In the genomic region with DNA sequence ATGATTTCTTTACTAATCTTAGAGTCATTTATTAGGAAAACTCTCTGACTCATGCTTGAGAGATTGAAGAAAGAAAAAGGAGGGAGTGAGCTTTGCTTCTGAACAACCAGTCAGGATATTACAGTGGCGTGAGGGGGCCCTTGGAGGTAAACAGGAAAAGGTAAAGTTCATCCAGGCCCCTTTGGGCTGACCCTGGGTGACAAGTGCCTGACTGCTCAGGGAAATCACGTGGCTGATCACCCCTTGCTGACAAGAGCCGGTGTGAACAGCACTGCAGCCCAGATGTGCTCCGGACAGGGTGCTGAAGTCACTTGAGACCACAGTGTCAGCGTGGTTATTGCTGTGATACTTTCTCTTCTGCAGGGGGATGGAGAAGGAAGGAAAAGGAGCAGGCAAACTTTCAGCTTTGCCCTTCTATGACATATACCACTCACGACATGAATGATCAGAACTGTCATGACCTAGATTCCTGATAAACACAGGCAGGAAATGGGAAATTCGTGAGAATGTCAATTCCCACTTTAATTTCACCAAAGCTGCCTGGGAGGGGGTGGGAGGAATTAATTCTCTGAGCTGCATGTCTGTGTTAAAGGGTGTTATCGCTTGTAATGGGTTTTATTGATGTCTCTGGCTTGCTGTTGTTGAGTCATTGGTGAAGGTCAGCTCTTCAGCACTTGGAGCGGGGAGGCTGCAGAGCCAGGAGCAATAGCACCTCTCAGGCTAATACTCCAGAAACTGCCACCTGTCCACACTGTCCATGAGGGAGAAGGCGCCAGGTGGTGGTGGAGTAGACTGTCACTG, we compare ENCODE assay signal across 1 cellular context.
TF ChIP-seq lines count a peak whose summit lies in the region.

No MANE protein-coding gene starts in this region.

TF ChIP-seq in HepG2, 621 proteins besides CTCF, POLR2A, EP300 and RAD21 (continued from another document and continues in another):
- TF ChIP-seq, protein P1, sequence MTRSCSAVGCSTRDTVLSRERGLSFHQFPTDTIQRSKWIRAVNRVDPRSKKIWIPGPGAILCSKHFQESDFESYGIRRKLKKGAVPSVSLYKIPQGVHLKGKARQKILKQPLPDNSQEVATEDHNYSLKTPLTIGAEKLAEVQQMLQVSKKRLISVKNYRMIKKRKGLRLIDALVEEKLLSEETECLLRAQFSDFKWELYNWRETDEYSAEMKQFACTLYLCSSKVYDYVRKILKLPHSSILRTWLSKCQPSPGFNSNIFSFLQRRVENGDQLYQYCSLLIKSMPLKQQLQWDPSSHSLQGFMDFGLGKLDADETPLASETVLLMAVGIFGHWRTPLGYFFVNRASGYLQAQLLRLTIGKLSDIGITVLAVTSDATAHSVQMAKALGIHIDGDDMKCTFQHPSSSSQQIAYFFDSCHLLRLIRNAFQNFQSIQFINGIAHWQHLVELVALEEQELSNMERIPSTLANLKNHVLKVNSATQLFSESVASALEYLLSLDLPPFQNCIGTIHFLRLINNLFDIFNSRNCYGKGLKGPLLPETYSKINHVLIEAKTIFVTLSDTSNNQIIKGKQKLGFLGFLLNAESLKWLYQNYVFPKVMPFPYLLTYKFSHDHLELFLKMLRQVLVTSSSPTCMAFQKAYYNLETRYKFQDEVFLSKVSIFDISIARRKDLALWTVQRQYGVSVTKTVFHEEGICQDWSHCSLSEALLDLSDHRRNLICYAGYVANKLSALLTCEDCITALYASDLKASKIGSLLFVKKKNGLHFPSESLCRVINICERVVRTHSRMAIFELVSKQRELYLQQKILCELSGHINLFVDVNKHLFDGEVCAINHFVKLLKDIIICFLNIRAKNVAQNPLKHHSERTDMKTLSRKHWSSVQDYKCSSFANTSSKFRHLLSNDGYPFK (CRISPR knock-in tag; IDR thresholded peaks at IDR 0.05; ENCODE audit: borderline replicate concordance), result peak; percentile 58; the same call in 1 of the 2 replicates
- TF ChIP-seq ZNF317 (CRISPR knock-in tag; IDR thresholded peaks at IDR 0.05) (peak; percentile 86; the same call in 1 of the 2 replicates), ZNF552 (CRISPR knock-in tag; IDR thresholded peaks at IDR 0.05; ENCODE audit: borderline replicate concordance) (peak; percentile 74; the same call in 1 of the 2 replicates), ZNF737 (CRISPR knock-in tag; IDR thresholded peaks at IDR 0.05; ENCODE audit: borderline replicate concordance) (peak; percentile 90; the same call in 1 of the 2 replicates), NFKB2 (CRISPR knock-in tag; IDR thresholded peaks at IDR 0.05; ENCODE audit: borderline replicate concordance) (peak; percentile 88), ARNT2 (CRISPR knock-in tag; IDR thresholded peaks at IDR 0.05; ENCODE audit: low read depth) (peak; percentile 85), HNRNPK (IDR thresholded peaks at IDR 0.05; ENCODE audit: low read depth, low read length, poor library complexity, severe bottlenecking) (no peak), SOX13 (IDR thresholded peaks at IDR 0.05) (no peak), SOX13 (CRISPR knock-in tag; conservative IDR thresholded peaks at IDR 0.05 in 1 of 2, IDR thresholded peaks at IDR 0.05 in 1 of 2) (peak in 1 of 2 experiments; percentile 75; a peak in 1 of 4 replicates), ZNF350 (CRISPR knock-in tag; IDR thresholded peaks at IDR 0.05; ENCODE audit: borderline replicate concordance, low read depth) (peak; percentile 88; the same call in 1 of the 2 replicates), ZNF501 (CRISPR knock-in tag; IDR thresholded peaks at IDR 0.05) (peak; percentile 80), ZSCAN25 (CRISPR knock-in tag; IDR thresholded peaks at IDR 0.05) (peak; percentile 65; the same call in 1 of the 2 replicates), ZMYM3 (CRISPR knock-in tag; IDR thresholded peaks at IDR 0.05) (peak; percentile 61), TCF7 (IDR thresholded peaks at IDR 0.05; ENCODE audit: low read depth) (peak; percentile 50), FOSL2 (CRISPR knock-in tag; IDR thresholded peaks at IDR 0.05) (peak; percentile 84), NFE2L2 (IDR thresholded peaks at IDR 0.05; ENCODE audit: low read length) (no peak), RARA (CRISPR knock-in tag; IDR thresholded peaks at IDR 0.05) (peak; percentile 90), MYC (CRISPR knock-in tag; IDR thresholded peaks at IDR 0.05; ENCODE audit: borderline replicate concordance) (peak; percentile 76), TSC22D2 (CRISPR knock-in tag; IDR thresholded peaks at IDR 0.05; ENCODE audit: borderline replicate concordance) (no peak), ARNTL (CRISPR knock-in tag; IDR thresholded peaks at IDR 0.05) (peak; percentile 99), XBP1 (CRISPR knock-in tag; IDR thresholded peaks at IDR 0.05) (0 out of 2 replicates have a peak, but pooled peaks have one; percentile 25)
- TF ChIP-seq, protein P2, sequence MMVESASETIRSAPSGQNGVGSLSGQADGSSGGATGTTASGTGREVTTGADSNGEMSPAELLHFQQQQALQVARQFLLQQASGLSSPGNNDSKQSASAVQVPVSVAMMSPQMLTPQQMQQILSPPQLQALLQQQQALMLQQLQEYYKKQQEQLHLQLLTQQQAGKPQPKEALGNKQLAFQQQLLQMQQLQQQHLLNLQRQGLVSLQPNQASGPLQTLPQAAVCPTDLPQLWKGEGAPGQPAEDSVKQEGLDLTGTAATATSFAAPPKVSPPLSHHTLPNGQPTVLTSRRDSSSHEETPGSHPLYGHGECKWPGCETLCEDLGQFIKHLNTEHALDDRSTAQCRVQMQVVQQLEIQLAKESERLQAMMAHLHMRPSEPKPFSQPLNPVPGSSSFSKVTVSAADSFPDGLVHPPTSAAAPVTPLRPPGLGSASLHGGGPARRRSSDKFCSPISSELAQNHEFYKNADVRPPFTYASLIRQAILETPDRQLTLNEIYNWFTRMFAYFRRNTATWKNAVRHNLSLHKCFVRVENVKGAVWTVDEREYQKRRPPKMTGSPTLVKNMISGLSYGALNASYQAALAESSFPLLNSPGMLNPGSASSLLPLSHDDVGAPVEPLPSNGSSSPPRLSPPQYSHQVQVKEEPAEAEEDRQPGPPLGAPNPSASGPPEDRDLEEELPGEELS (CRISPR knock-in tag; IDR thresholded peaks at IDR 0.05), result peak; percentile 92
- TF ChIP-seq, protein P3, sequence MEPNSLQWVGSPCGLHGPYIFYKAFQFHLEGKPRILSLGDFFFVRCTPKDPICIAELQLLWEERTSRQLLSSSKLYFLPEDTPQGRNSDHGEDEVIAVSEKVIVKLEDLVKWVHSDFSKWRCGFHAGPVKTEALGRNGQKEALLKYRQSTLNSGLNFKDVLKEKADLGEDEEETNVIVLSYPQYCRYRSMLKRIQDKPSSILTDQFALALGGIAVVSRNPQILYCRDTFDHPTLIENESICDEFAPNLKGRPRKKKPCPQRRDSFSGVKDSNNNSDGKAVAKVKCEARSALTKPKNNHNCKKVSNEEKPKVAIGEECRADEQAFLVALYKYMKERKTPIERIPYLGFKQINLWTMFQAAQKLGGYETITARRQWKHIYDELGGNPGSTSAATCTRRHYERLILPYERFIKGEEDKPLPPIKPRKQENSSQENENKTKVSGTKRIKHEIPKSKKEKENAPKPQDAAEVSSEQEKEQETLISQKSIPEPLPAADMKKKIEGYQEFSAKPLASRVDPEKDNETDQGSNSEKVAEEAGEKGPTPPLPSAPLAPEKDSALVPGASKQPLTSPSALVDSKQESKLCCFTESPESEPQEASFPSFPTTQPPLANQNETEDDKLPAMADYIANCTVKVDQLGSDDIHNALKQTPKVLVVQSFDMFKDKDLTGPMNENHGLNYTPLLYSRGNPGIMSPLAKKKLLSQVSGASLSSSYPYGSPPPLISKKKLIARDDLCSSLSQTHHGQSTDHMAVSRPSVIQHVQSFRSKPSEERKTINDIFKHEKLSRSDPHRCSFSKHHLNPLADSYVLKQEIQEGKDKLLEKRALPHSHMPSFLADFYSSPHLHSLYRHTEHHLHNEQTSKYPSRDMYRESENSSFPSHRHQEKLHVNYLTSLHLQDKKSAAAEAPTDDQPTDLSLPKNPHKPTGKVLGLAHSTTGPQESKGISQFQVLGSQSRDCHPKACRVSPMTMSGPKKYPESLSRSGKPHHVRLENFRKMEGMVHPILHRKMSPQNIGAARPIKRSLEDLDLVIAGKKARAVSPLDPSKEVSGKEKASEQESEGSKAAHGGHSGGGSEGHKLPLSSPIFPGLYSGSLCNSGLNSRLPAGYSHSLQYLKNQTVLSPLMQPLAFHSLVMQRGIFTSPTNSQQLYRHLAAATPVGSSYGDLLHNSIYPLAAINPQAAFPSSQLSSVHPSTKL (CRISPR knock-in tag; IDR thresholded peaks at IDR 0.05), result peak; percentile 93
- TF ChIP-seq, protein P4, sequence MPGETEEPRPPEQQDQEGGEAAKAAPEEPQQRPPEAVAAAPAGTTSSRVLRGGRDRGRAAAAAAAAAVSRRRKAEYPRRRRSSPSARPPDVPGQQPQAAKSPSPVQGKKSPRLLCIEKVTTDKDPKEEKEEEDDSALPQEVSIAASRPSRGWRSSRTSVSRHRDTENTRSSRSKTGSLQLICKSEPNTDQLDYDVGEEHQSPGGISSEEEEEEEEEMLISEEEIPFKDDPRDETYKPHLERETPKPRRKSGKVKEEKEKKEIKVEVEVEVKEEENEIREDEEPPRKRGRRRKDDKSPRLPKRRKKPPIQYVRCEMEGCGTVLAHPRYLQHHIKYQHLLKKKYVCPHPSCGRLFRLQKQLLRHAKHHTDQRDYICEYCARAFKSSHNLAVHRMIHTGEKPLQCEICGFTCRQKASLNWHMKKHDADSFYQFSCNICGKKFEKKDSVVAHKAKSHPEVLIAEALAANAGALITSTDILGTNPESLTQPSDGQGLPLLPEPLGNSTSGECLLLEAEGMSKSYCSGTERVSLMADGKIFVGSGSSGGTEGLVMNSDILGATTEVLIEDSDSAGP (CRISPR knock-in tag; IDR thresholded peaks at IDR 0.05; ENCODE audit: borderline replicate concordance), result peak; percentile 42; the same call in 1 of the 2 replicates
- TF ChIP-seq, protein P5, sequence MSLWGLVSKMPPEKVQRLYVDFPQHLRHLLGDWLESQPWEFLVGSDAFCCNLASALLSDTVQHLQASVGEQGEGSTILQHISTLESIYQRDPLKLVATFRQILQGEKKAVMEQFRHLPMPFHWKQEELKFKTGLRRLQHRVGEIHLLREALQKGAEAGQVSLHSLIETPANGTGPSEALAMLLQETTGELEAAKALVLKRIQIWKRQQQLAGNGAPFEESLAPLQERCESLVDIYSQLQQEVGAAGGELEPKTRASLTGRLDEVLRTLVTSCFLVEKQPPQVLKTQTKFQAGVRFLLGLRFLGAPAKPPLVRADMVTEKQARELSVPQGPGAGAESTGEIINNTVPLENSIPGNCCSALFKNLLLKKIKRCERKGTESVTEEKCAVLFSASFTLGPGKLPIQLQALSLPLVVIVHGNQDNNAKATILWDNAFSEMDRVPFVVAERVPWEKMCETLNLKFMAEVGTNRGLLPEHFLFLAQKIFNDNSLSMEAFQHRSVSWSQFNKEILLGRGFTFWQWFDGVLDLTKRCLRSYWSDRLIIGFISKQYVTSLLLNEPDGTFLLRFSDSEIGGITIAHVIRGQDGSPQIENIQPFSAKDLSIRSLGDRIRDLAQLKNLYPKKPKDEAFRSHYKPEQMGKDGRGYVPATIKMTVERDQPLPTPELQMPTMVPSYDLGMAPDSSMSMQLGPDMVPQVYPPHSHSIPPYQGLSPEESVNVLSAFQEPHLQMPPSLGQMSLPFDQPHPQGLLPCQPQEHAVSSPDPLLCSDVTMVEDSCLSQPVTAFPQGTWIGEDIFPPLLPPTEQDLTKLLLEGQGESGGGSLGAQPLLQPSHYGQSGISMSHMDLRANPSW (CRISPR knock-in tag; IDR thresholded peaks at IDR 0.05; ENCODE audit: borderline replicate concordance), result 0 out of 2 replicates have a peak, but pooled peaks have one; percentile 77
- TF ChIP-seq, protein P6, sequence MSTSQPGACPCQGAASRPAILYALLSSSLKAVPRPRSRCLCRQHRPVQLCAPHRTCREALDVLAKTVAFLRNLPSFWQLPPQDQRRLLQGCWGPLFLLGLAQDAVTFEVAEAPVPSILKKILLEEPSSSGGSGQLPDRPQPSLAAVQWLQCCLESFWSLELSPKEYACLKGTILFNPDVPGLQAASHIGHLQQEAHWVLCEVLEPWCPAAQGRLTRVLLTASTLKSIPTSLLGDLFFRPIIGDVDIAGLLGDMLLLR (CRISPR knock-in tag; IDR thresholded peaks at IDR 0.05), result peak; percentile 26; the same call in 1 of the 2 replicates
- TF ChIP-seq, protein P7, sequence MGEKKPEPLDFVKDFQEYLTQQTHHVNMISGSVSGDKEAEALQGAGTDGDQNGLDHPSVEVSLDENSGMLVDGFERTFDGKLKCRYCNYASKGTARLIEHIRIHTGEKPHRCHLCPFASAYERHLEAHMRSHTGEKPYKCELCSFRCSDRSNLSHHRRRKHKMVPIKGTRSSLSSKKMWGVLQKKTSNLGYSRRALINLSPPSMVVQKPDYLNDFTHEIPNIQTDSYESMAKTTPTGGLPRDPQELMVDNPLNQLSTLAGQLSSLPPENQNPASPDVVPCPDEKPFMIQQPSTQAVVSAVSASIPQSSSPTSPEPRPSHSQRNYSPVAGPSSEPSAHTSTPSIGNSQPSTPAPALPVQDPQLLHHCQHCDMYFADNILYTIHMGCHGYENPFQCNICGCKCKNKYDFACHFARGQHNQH (CRISPR knock-in tag; IDR thresholded peaks at IDR 0.05), result peak; percentile 77
- TF ChIP-seq, protein P8, sequence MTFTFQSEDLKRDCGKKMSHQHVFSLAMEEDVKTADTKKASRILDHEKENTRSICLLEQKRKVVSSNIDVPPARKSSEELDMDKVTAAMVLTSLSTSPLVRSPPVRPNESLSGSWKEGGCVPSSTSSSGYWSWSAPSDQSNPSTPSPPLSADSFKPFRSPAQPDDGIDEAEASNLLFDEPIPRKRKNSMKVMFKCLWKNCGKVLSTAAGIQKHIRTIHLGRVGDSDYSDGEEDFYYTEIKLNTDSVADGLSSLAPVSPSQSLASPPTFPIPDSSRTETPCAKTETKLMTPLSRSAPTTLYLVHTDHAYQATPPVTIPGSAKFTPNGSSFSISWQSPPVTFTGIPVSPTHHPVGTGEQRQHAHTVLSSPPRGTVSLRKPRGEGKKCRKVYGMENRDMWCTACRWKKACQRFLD (CRISPR knock-in tag; IDR thresholded peaks at IDR 0.05; ENCODE audit: borderline replicate concordance), result no peak
